8 cellular contexts compared by ENCODE assay signal in the genomic region with DNA sequence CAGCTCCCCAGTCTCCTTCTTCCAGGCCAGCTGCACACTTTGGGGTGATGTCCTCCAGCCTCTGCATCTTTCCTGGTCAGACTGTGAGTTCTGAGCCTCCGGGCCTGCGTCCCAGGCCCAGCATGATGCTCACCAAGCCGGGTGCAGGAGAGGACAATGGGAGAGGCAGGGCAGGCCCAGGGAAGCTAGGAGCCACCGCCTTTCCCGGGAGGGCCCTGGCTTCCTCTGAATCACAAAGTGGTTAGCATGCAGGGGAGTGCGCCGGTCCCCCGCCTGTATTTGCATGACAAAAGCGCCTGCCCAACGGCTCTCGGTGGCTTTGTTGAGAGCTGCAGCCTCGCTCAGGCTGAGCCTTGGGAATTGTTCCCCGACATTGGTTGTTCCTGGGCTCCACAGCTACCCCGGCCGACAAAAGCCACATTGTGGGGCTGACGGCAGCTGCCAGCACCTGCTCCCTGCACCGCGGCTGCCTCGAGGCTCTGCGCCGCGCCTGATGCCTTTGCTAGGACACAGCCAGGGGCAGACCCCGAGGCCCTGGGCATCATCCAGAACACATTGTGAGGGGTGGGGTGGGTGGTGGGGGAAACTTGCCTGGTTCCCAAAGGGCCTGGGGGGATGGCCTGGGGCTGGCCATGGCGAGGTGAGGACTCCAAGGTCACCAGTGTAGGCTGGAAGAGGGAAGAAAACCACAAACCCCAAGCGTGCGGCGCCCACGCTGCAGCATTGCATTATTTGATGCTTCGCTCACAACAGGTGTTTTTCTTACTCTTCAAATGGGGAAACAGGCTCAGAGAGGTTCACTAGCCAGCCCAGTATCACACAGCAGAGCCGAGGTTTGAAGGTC. TPM values are rescaled to one million over a fixed set of nuclear protein-coding genes. Genes with fewer than 3 reads are reported as not detected.
DNase-seq lines count a peak whose midpoint lies in the region; ATAC-seq and TF ChIP-seq lines count a peak whose summit lies in the region.

No MANE protein-coding gene starts in this region.

- BruUV-seq in Caco-2 (replicated peaks; lab: Mats Ljungman, UMichigan): no TSS peak

- H3K36me3 ChIP-seq in Caco-2 (ENCODE audit: control insufficient read depth, insufficient read depth, low read length) (no peaks in the 10 kb centered on the region), mesendoderm (ENCODE audit: control insufficient read depth, insufficient read depth, low read length) (no peaks in the 10 kb centered on the region)

- H3K79me1 ChIP-seq in mesendoderm (ENCODE audit: low read length): no peaks in the 10 kb centered on the region

- H2BK15ac ChIP-seq in mesendoderm (replicated peaks; ENCODE audit: low read depth): no peak overlapping the region

- peak overlapping the region; percentile 73 for H3K56ac ChIP-seq in mesendoderm (ENCODE audit: low read length)

- no peak overlapping the region for H4K5ac ChIP-seq in mesendoderm (ENCODE audit: low read length)

- H2BK5ac ChIP-seq in mesendoderm (ENCODE audit: low read length): no peak overlapping the region

- no peak overlapping the region for H3K4me2 ChIP-seq in mesendoderm (ENCODE audit: low read length)

- no peak overlapping the region for H3K4me3 ChIP-seq in Caco-2 (ENCODE audit: low read depth, low read length)
- no peak overlapping the region for H3K4me3 ChIP-seq in mesendoderm (ENCODE audit: low read length)

- H3K9me3 Mint-ChIP-seq in Caco-2 (ENCODE audit: unreplicated experiment): no peaks in the 10 kb centered on the region

- CTCF ChIA-PET in Caco-2 (lab: Charles Lee): no interaction called here

- no peak for TF ChIP-seq CTCF in Caco-2 (IDR thresholded peaks at IDR 0.05; ENCODE audit: insufficient read depth in 1 of 2, low read depth in 1 of 2, low read length in 1 of 2, severe bottlenecking in 1 of 2, unreplicated experiment in 1 of 2)

- POLR2A ChIA-PET in Caco-2 (lab: Charles Lee): no interaction called here

- no peak overlapping the region for H4K8ac ChIP-seq in mesendoderm (ENCODE audit: low read depth, low read length)

- H3K23ac ChIP-seq in mesendoderm (ENCODE audit: low read length): peak overlapping the region; percentile 70

- no peak overlapping the region for H2AK5ac ChIP-seq in mesendoderm (ENCODE audit: low read length)

- no CpG with 5 or more reads among the region's 30 CpGs for WGBS in mesendoderm (ENCODE audit: extremely low coverage, insufficient coverage, low lambda C conversion rate)

- TF ChIP-seq POLR2A in GM18505 (IDR thresholded peaks at IDR 0.05; ENCODE audit: borderline replicate concordance, extremely low read depth, insufficient read depth, insufficient read length): no peak

- no peaks in the 10 kb centered on the region for H3K27me3 Mint-ChIP-seq in Caco-2 (ENCODE audit: insufficient read depth, unreplicated experiment)

- no peak overlapping the region for H3K27ac ChIP-seq in mesendoderm (ENCODE audit: low read depth, low read length)

- intact Hi-C loops in Caco-2 (cut with micrococcal nuclease; ENCODE audit: unreplicated experiment): no loop called here

- peak overlapping the region; percentile 46 for H3K9ac ChIP-seq in mesendoderm (ENCODE audit: low read length)

- H3K4me3 Mint-ChIP-seq in Caco-2 (ENCODE audit: unreplicated experiment): no peak overlapping the region

- no peaks in the 10 kb centered on the region for H3K79me2 ChIP-seq in mesendoderm (ENCODE audit: control insufficient read depth, insufficient read depth, low read length)

- no peaks in the 10 kb centered on the region for H3K36me3 Mint-ChIP-seq in Caco-2 (ENCODE audit: insufficient read depth, unreplicated experiment)

- ATAC-seq in GM18505 (IDR thresholded peaks at IDR 0.05; ENCODE audit: unreplicated experiment): no peak
- no peak for ATAC-seq in HG02610 (IDR thresholded peaks at IDR 0.05; ENCODE audit: unreplicated experiment)

- peak overlapping the region; percentile 36 for H3K27ac Mint-ChIP-seq in Caco-2 (ENCODE audit: unreplicated experiment)

- no peaks in the 10 kb centered on the region for H3K4me1 Mint-ChIP-seq in Caco-2 (ENCODE audit: low read depth, unreplicated experiment)

- no peak overlapping the region for H2BK120ac ChIP-seq in mesendoderm (ENCODE audit: low read depth, low read length)

- no peak overlapping the region for H3K4ac ChIP-seq in mesendoderm (ENCODE audit: low read depth, low read length)

- H3K27me3 ChIP-seq in Caco-2 (replicated peaks; ENCODE audit: control insufficient read depth, insufficient read depth, low read length) (no peaks in the 10 kb centered on the region), mesendoderm (ENCODE audit: insufficient read depth, low read length, poor library complexity) (no peaks in the 10 kb centered on the region)

- H3K18ac ChIP-seq in mesendoderm (ENCODE audit: low read length): no peak overlapping the region

- H3K4me1 ChIP-seq in Caco-2 (peaks cover 3% of the 10 kb centered on the region), mesendoderm (ENCODE audit: control insufficient read depth, low read depth, low read length) (peaks cover 9% of the 10 kb centered on the region)

- no peaks in the 10 kb centered on the region for H3K9me3 ChIP-seq in Caco-2

- DNase-seq in Caco-2 (no peak), NCI-H2081 treated with DMSO at 0.1 percent for 48 hours (lab: John Stamatoyannopoulos, UW) (peak; percentile 80), ecto neural progenitor cell (ENCODE audit: low spot score) (peak; percentile 90), mesendoderm (peak; percentile 85), COLO829 (ENCODE audit: low spot score) (no peak), foreskin melanocyte (no peak)

RNA-seq across cellular contexts. Expression of a gene that starts 20.0 kb away (rescaled TPM):
- total RNA-seq in Caco-2 (2022): 16.6 and 18.8 TPM in 2 replicates
- 28.4 TPM for polyA plus RNA-seq in mesendoderm (2013, experiment 1 of 2)
- polyA plus RNA-seq in mesendoderm (2013, experiment 2 of 2): 29.2 TPM

Comparison
In these comparisons a context has a peak if more than half of its experiments do, and no peak if none do; other contexts are left out.
1. DNase-seq: peak in NCI-H2081 treated with DMSO at 0.1 percent for 48 hours (single experiment), ecto neural progenitor cell (single experiment) and mesendoderm (single experiment); none in Caco-2 (0 of 2), COLO829 (single experiment) and foreskin melanocyte (single experiment).